In the genomic region with DNA sequence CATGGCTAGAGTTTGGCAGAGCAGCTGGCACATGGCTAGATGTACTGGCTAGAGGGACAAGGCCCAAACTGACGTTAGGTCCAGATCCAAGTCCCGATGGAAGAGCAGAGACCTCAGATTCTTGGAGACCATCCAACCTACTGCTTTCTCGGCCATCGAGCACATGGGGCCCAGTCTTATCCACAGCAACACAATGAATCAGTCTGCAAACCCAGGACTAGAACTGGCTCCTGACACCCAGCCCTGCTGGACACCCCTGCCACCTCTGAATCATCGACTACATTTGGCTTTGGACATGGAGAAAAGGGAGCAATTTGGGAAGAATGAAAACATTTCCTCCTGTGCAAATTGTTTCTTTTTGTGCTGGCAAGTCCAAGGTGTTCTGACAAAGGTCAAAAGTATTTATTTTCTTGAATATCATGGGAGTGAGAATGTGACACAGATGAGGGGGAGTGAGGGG, we compare ENCODE assay signal across 16 cellular contexts. TPM values are rescaled to one million over a fixed set of nuclear protein-coding genes. Genes with fewer than 3 reads are reported as not detected.
DNase-seq lines count a peak whose midpoint lies in the region; ATAC-seq, FAIRE-seq and TF ChIP-seq lines count a peak whose summit lies in the region.
"Had no signal": no experiment of that assay in that cellular context is flagged by ENCODE, and none has a peak within 500 bp of the region (broad histone marks: within the 10 kb centered on the region; RNA-seq: fewer than 3 reads in every experiment).

No MANE protein-coding gene starts in this region.

- peaks cover 0 to 2% of the 10 kb centered on the region in 2 donors for H3K27me3 Mint-ChIP-seq in natural killer cell (ENCODE audit: low read depth in 2 of 2)
- H3K27me3 Mint-ChIP-seq: stimulated activated naive CD8-positive, alpha-beta T cell treated with anti-CD3 and anti-CD28 coated beads, Interleukin-15, Interleukin-2, amounts not matched to agents 100 ng/mL and 50 ng/mL, for 24 hours had no signal

- DNase-seq in Ammon's horn (ENCODE audit: low spot score) (peak; percentile 14), PC-3 (peak; percentile 45), fibroblast of mammary gland (ENCODE audit: low read depth) (peak; percentile 81), pancreas (peak in 1 of 6 donors; percentile 35), RPMI8226 (no peak), natural killer cell (no peak)
- DNase-seq: activated T-cell treated with anti-CD3 and anti-CD28 coated beads, Interleukin-2, amount 50 U/mL, for 48 hours; NCI-H345 had no signal

- H3F3A ChIP-seq in PC-3 (ENCODE audit: low read length, unreplicated experiment), result no peaks in the 10 kb centered on the region

- H3K9me2 ChIP-seq in PC-3 (replicated peaks; ENCODE audit: low read length), result no peaks in the 10 kb centered on the region

- no peaks in the 10 kb centered on the region for H3K27me3 ChIP-seq in PC-3 (ENCODE audit: low read length)
- H3K27me3 ChIP-seq in pancreas, result no peaks in the 10 kb centered on the region

- peak overlapping the region; percentile 20; the same call in 1 of the 2 replicates for H2AFZ ChIP-seq in PC-3 (ENCODE audit: low read length)

- POLR2A ChIA-PET in PC-3 (lab: Charles Lee; ENCODE audit: unreplicated experiment), result no interaction called here

- H3K4me3 Mint-ChIP-seq in natural killer cell, result no peak overlapping the region
- H3K4me3 Mint-ChIP-seq: stimulated activated naive CD8-positive, alpha-beta T cell treated with anti-CD3 and anti-CD28 coated beads, Interleukin-15, Interleukin-2, amounts not matched to agents 100 ng/mL and 50 ng/mL, for 24 hours had no signal

- peaks cover 7 to 10% of the 10 kb centered on the region in 2 donors for H3K4me1 Mint-ChIP-seq in natural killer cell

- no peaks in the 10 kb centered on the region for H4K20me1 ChIP-seq in PC-3 (ENCODE audit: low read length)

- WGBS in pancreas, 2 donors, result 15 to 19% methylated on average over 5 of the region's 5 CpGs

- H3K4me1 ChIP-seq in PC-3 (ENCODE audit: insufficient read depth, low read length), result peaks cover 4% of the 10 kb centered on the region; the same call in 1 of the 2 replicates
- H3K4me1 ChIP-seq in pancreas, result peaks cover 14 to 15% (median 14%) of the 10 kb centered on the region in 3 donors

- H3K79me2 ChIP-seq in PC-3 (ENCODE audit: low read length), result no peaks in the 10 kb centered on the region

- no peak for TF ChIP-seq CTCF in PC-3 (conservative IDR thresholded peaks at IDR 0.05; ENCODE audit: low read depth, low read length)
- TF ChIP-seq CTCF in fibroblast of mammary gland (conservative IDR thresholded peaks at IDR 0.05; ENCODE audit: control insufficient read depth, insufficient read depth, low read depth, low read length), result no peak
- no peak for TF ChIP-seq CTCF in pancreas (IDR thresholded peaks at IDR 0.05)
- TF ChIP-seq CTCF in natural killer cell (IDR thresholded peaks at IDR 0.05), result no peak

- no peak overlapping the region for H3K27ac Mint-ChIP-seq in natural killer cell
- H3K27ac Mint-ChIP-seq: stimulated activated naive CD8-positive, alpha-beta T cell treated with anti-CD3 and anti-CD28 coated beads, Interleukin-15, Interleukin-2, amounts not matched to agents 100 ng/mL and 50 ng/mL, for 24 hours had no signal

- no peak overlapping the region for H3K4me2 ChIP-seq in PC-3 (ENCODE audit: low read length)
- H3K4me2 ChIP-seq: smooth muscle cell had no signal

- no peaks in the 10 kb centered on the region for H3K9me3 ChIP-seq in PC-3 (ENCODE audit: low read length)
- no peaks in the 10 kb centered on the region for H3K9me3 ChIP-seq in pancreas
- H3K9me3 ChIP-seq: HAP-1 had no signal

- ATAC-seq in PC-3 (no peak; the same call in 1 of the 2 replicates), pancreas (peak; percentile 61 to 72 (median 66)), GM21526 (IDR thresholded peaks at IDR 0.05; ENCODE audit: low FRiP score, unreplicated experiment) (no peak), GM21528 (IDR thresholded peaks at IDR 0.05; ENCODE audit: low FRiP score, unreplicated experiment) (no peak), natural killer cell (no peak)

- H3K36me3 Mint-ChIP-seq in natural killer cell, result no peaks in the 10 kb centered on the region

- no peak overlapping the region for H3K4me3 ChIP-seq in PC-3 (ENCODE audit: low read length)
- no peak overlapping the region for H3K4me3 ChIP-seq in fibroblast of mammary gland (ENCODE audit: control insufficient read depth, low read depth, low read length)
- no peak overlapping the region for H3K4me3 ChIP-seq in pancreas
- H3K4me3 ChIP-seq: HAP-1, smooth muscle cell had no signal

- intact Hi-C loops in PC-3 (cut with micrococcal nuclease), result no loop called here
- intact Hi-C loops in pancreas (cut with DNase I), result loop anchor here in 1 of 3 donors (5.0 to 10.0 kb wide), 2 partner anchors 114 to 177 kb away; a partner anchor contains a TSS
- intact Hi-C loops in natural killer cell (cut with micrococcal nuclease), result no loop called here

- H3K27ac ChIP-seq in PC-3 (ENCODE audit: low read length) (no peak overlapping the region), pancreas (peak overlapping the region in 1 of 4 donors; percentile 8)
- H3K27ac ChIP-seq: HL-60 had no signal

- H3K9ac ChIP-seq in PC-3 (ENCODE audit: low read length), result no peak overlapping the region

- H3K9me3 Mint-ChIP-seq in natural killer cell, result no peaks in the 10 kb centered on the region
- H3K9me3 Mint-ChIP-seq: stimulated activated naive CD8-positive, alpha-beta T cell treated with anti-CD3 and anti-CD28 coated beads, Interleukin-15, Interleukin-2, amounts not matched to agents 100 ng/mL and 50 ng/mL, for 24 hours had no signal

- H3K36me3 ChIP-seq in PC-3 (ENCODE audit: low read depth, low read length), result no peaks in the 10 kb centered on the region
- no peaks in the 10 kb centered on the region for H3K36me3 ChIP-seq in pancreas
- H3K36me3 ChIP-seq: HAP-1 had no signal

- CTCF ChIA-PET in PC-3 (lab: Charles Lee), result no interaction called here

- no peak for FAIRE-seq in pancreas (lab: Jason Lieb, UNC)
- FAIRE-seq: GM18507 had no signal

- no TSS peak for BruUV-seq in PC-3 (replicated peaks; lab: Mats Ljungman, UMichigan)

RNA-seq across cellular contexts. Expression of a gene that starts 23.9 kb away (rescaled TPM):
- total RNA-seq in PC-3 (2014; rRNA removed) (116 and 118 TPM in 2 replicates), pancreas (10 to 100 TPM; 24.9 to 87.3 (median 47.0) TPM), natural killer cell (100 to 1,000 TPM; 137 to 199 (median 179) TPM)
- 10 to 100 TPM; 17.9 to 47.4 TPM for polyA plus RNA-seq in pancreas

RNA-seq across cellular contexts. Expression of a gene that starts 48.3 kb away (rescaled TPM):
- total RNA-seq in PC-3 (2014; rRNA removed) (32.0 and 40.7 TPM in 2 replicates), pancreas (10 to 100 TPM; 18.7 to 64.5 (median 22.4) TPM), natural killer cell (10 to 100 TPM; 31.7 to 64.9 (median 48.1) TPM)
- polyA plus RNA-seq in pancreas, result 100 to 1,000 TPM; 150 to 156 TPM

RNA-seq across cellular contexts. Expression of a gene that starts 51.2 kb away (rescaled TPM):
- total RNA-seq in PC-3 (2014; rRNA removed) (0.04 and 0.17 TPM in 2 replicates), pancreas (under 1 TPM in 5 of 6 donors, not detected in 1; 0.03 to 0.20 (median 0.09) TPM), natural killer cell (not detected)
- polyA plus RNA-seq in pancreas, result under 1 TPM; 0.07 to 0.08 TPM
- total RNA-seq: liver, smooth muscle cell had no signal
- polyA plus RNA-seq: liver, smooth muscle cell had no signal

Comparison
In these comparisons a context has a peak if more than half of its experiments do, and no peak if none do; other contexts are left out.
1. DNase-seq: peak in Ammon's horn (single experiment), PC-3 (single experiment) and fibroblast of mammary gland (single experiment); none in RPMI8226 (single experiment) and natural killer cell (single experiment).
2. ATAC-seq: peak in pancreas (4 of 4); none in PC-3 (single experiment), GM21526 (single experiment), GM21528 (single experiment) and natural killer cell (0 of 3).